8 cellular contexts compared by ENCODE assay signal in genomic region chr3:23806322-23807160, GRCh38. TPM values are rescaled to one million over a fixed set of nuclear protein-coding genes. Genes with fewer than 3 reads are reported as not detected.
DNase-seq lines count a peak whose midpoint lies in the region; ATAC-seq and TF ChIP-seq lines count a peak whose summit lies in the region.

No MANE protein-coding gene starts in this region.

- peak overlapping the region; percentile 76 for H3K9ac ChIP-seq in DND-41 (ENCODE audit: low read depth, low read length)

- H3K4me2 ChIP-seq in DND-41 (ENCODE audit: insufficient read depth, low read length) = peak overlapping the region; percentile 87

- H3K27ac ChIP-seq in DND-41 (ENCODE audit: low read length) = peak overlapping the region; percentile 64

- H3K36me3 Mint-ChIP-seq in activated naive CD8-positive, alpha-beta T cell treated with anti-CD3 and anti-CD28 coated beads for 36 hours = peaks cover 30% of the 10 kb centered on the region
- H3K36me3 Mint-ChIP-seq in progenitor cell of endocrine pancreas (ENCODE audit: insufficient read depth) = peaks cover 2% of the 10 kb centered on the region

- H3K27me3 Mint-ChIP-seq in activated naive CD8-positive, alpha-beta T cell treated with anti-CD3 and anti-CD28 coated beads for 36 hours = peaks cover 12% of the 10 kb centered on the region
- H3K27me3 Mint-ChIP-seq in progenitor cell of endocrine pancreas = no peaks in the 10 kb centered on the region

- H3K36me3 ChIP-seq in DND-41 (ENCODE audit: insufficient read depth, low read length) = peaks cover 29% of the 10 kb centered on the region
- H3K36me3 ChIP-seq in MG63 = peaks cover 4% of the 10 kb centered on the region

- H3K27ac Mint-ChIP-seq in activated naive CD8-positive, alpha-beta T cell treated with anti-CD3 and anti-CD28 coated beads for 36 hours = peak overlapping the region; percentile 93
- H3K27ac Mint-ChIP-seq in progenitor cell of endocrine pancreas = peak overlapping the region; percentile 97

- H3K9me3 ChIP-seq in DND-41 (ENCODE audit: insufficient read depth, low read length, severe bottlenecking) (no peaks in the 10 kb centered on the region), MG63 (no peaks in the 10 kb centered on the region)

- H3K27me3 ChIP-seq in DND-41 (ENCODE audit: insufficient read depth, low read length, poor library complexity) = no peaks in the 10 kb centered on the region
- H3K27me3 ChIP-seq in MG63 = no peaks in the 10 kb centered on the region

- peaks cover 47% of the 10 kb centered on the region for H3K79me2 ChIP-seq in DND-41 (ENCODE audit: insufficient read depth, low read length)

- intact Hi-C loops in cardiac septum (cut with DNase I) = loop anchor here (5.0 kb wide), 3 partner anchors 64 to 604 kb away; partner anchors contain the start of genes NKIRAS1, RPL15 and UBE2E2

- H3K4me3 ChIP-seq in DND-41 (ENCODE audit: low read depth in 1 of 2, low read length in 2 of 2) (peak overlapping the region; percentile 76 to 90; a peak in 3 of 4 replicates), MG63 (peak overlapping the region; percentile 56)

- TF ChIP-seq CTCF in DND-41 (IDR thresholded peaks at IDR 0.05; ENCODE audit: borderline replicate concordance, extremely low read depth, low read length, poor library complexity, severe bottlenecking) = no peak
- TF ChIP-seq CTCF in progenitor cell of endocrine pancreas (IDR thresholded peaks at IDR 0.05; ENCODE audit: unreplicated experiment) = no peak

- peaks cover 22% of the 10 kb centered on the region for H4K20me1 ChIP-seq in DND-41 (ENCODE audit: insufficient read depth, low read length)

- peaks cover 33% of the 10 kb centered on the region for H3K4me1 ChIP-seq in DND-41 (ENCODE audit: insufficient read depth, low read length)

- H3K9me3 Mint-ChIP-seq in activated naive CD8-positive, alpha-beta T cell treated with anti-CD3 and anti-CD28 coated beads for 36 hours = no peaks in the 10 kb centered on the region
- H3K9me3 Mint-ChIP-seq in progenitor cell of endocrine pancreas (ENCODE audit: low read depth) = no peaks in the 10 kb centered on the region

- H3K4me1 Mint-ChIP-seq in activated naive CD8-positive, alpha-beta T cell treated with anti-CD3 and anti-CD28 coated beads for 36 hours = peaks cover 44% of the 10 kb centered on the region
- H3K4me1 Mint-ChIP-seq in progenitor cell of endocrine pancreas (ENCODE audit: low read depth) = peaks cover 42% of the 10 kb centered on the region

- ATAC-seq in DND-41 (ENCODE audit: insufficient read depth, low read depth) (peak; percentile 46), GM21737 (IDR thresholded peaks at IDR 0.05; ENCODE audit: unreplicated experiment) (peak; percentile 10), GM18517 (IDR thresholded peaks at IDR 0.05; ENCODE audit: unreplicated experiment) (no peak)

- peak overlapping the region; percentile 94 for H3K4me3 Mint-ChIP-seq in activated naive CD8-positive, alpha-beta T cell treated with anti-CD3 and anti-CD28 coated beads for 36 hours
- H3K4me3 Mint-ChIP-seq in progenitor cell of endocrine pancreas (ENCODE audit: low read depth) = peak overlapping the region; percentile 96

- DNase-seq in DND-41 (peak; percentile 39), MG63 (peak; percentile 20), cardiac septum (ENCODE audit: low spot score) (peak; percentile 75), progenitor cell of endocrine pancreas (ENCODE audit: low spot score, unreplicated experiment) (peak; percentile 14), NOMO-1 treated with DMSO at 0.1 percent for 48 hours (lab: John Stamatoyannopoulos, UW; ENCODE audit: unreplicated experiment) (no peak)
- DNase-seq in activated naive CD8-positive, alpha-beta T cell treated with anti-CD3 and anti-CD28 coated beads for 36 hours = peak; percentile 18

- H2AFZ ChIP-seq in DND-41 (ENCODE audit: low read depth, low read length) = peak overlapping the region; percentile 62

RNA-seq across cellular contexts. Expression of gene UBE2E1, which starts 0.8 kb away (rescaled TPM):
- total RNA-seq in MG63 (2014; rRNA removed; shearing (Covaris generic); ENCODE audit: low replicate concordance) = 81.6 and 95.0 TPM in 2 replicates
- 10 to 100 TPM; 73.9 to 74.9 TPM for total RNA-seq in activated naive CD8-positive, alpha-beta T cell treated with anti-CD3 and anti-CD28 coated beads for 36 hours
- total RNA-seq in cardiac septum (59.7 TPM), progenitor cell of endocrine pancreas (129 and 134 TPM in 2 replicates)
